1 cellular context compared by ENCODE assay signal in genomic region chr6:4322134-4322845, GRCh38.
TF ChIP-seq lines count a peak whose summit lies in the region.

No MANE protein-coding gene starts in this region.

TF ChIP-seq in H1, 55 proteins besides CTCF, POLR2A, EP300 and RAD21:
- no peak for TF ChIP-seq EZH2 (IDR thresholded peaks at IDR 0.05; ENCODE audit: low read depth, low read length, severe bottlenecking)
- TF ChIP-seq RNF2 (IDR thresholded peaks at IDR 0.05; ENCODE audit: borderline replicate concordance, low read depth, low read length, missing control alignments, poor library complexity, severe bottlenecking): no peak
- no peak for TF ChIP-seq CREB1 (IDR thresholded peaks at IDR 0.05)
